8 cellular contexts compared by ENCODE assay signal in the genomic region with DNA sequence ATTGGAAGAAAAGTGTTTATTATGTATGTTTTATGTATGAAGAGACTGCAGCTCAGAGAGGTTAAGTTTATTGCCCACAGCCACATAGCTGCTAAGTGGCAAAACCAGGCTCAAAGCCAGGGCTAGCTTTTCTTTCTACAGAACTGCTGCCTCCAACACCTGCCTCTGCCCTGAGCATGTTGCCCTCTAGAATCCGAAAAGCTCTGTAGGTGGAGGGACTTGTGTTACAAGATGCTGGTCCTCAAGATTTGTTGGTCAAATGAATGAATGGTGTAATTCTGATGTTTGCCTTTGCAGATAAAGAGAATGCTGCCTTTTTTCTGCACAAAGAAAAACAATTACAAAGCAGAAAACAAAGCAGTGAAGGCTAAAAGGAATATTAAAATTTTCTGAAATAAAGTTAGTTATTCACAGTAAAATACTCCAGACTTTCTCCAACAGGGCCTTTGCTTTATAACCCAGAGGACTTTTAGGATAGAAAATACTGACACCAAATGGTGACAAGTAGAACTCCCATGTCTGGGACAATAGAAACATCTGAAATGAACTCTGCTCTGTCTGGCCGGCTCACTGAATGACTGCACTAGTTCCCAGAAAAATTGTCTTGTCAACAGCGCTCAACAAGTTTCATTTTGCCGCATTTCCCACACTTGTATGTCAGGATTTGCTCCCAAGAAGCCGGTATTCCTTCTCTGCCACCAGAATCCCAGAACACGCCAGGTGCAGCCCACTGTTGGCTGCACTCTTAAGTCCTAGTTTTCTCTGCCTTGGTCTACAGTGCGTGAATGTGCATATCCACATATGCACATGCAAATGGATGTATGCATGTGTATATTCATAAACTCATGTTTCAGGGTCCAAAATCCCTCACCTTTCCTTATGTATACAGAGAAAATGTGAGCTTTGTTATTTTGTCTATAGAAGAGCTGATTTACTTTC. TPM values are rescaled to one million over a fixed set of nuclear protein-coding genes. Genes with fewer than 3 reads are reported as not detected.
DNase-seq lines count a peak whose midpoint lies in the region; ATAC-seq and TF ChIP-seq lines count a peak whose summit lies in the region.

No MANE protein-coding gene starts in this region.

- H3K9me3 ChIP-seq in ovary = no peaks in the 10 kb centered on the region

- no peak for TF ChIP-seq EP300 in ovary (IDR thresholded peaks at IDR 0.05)

- no peak overlapping the region for H3K27ac ChIP-seq in ovary

- TF ChIP-seq POLR2A in ovary (IDR thresholded peaks at IDR 0.05) = no peak

- WGBS in ovary, 3 donors = 39 to 48% (median 43%) methylated on average over 7 of the region's 7 CpGs

- intact Hi-C loops in ovary (cut with DNase I) = no loop called here

- no peaks in the 10 kb centered on the region for H3K27me3 ChIP-seq in ovary

- H3K4me1 ChIP-seq in ovary (ENCODE audit: insufficient read depth) = no peaks in the 10 kb centered on the region

- no peaks in the 10 kb centered on the region for H3K36me3 ChIP-seq in ovary

- TF ChIP-seq CTCF in AG10803 (conservative IDR thresholded peaks at IDR 0.05; ENCODE audit: low read length) (peak; percentile 62), GM12872 (IDR thresholded peaks at IDR 0.05; ENCODE audit: insufficient read depth, low read depth, low read length) (peak; percentile 66), choroid plexus epithelial cell (conservative IDR thresholded peaks at IDR 0.05; ENCODE audit: low read depth, low read length) (peak; percentile 55), ovary (IDR thresholded peaks at IDR 0.05) (peak in 1 of 3 donors; percentile 14)

- DNase-seq in AG10803 (ENCODE audit: low read depth) (peak; percentile 51), NCI-H82 (lab: John Stamatoyannopoulos, UW) (peak; percentile 53), choroid plexus epithelial cell (ENCODE audit: low read depth) (peak; percentile 72), lung microvascular endothelial cell (ENCODE audit: low read depth in 2 of 2) (peak; percentile 44 to 76), ovary (no peak)

- H3K4me3 ChIP-seq in AG10803 (ENCODE audit: low read length) (no peak overlapping the region), choroid plexus epithelial cell (ENCODE audit: low read depth, low read length) (no peak overlapping the region), ovary (no peak overlapping the region)

- peak; percentile 60 for ATAC-seq in HG02943 (IDR thresholded peaks at IDR 0.05; ENCODE audit: low read depth, unreplicated experiment)
- no peak for ATAC-seq in HG03196 (IDR thresholded peaks at IDR 0.05; ENCODE audit: unreplicated experiment)

RNA-seq across cellular contexts. Expression of a gene that starts 11.0 kb away (rescaled TPM):
- total RNA-seq in lung microvascular endothelial cell = not detected in 2 replicates
- total RNA-seq in ovary = not detected
- not detected for polyA plus RNA-seq in ovary

RNA-seq across cellular contexts. Expression of a gene that starts 21.9 kb away (rescaled TPM):
- total RNA-seq in lung microvascular endothelial cell = not detected in 2 replicates
- total RNA-seq in ovary = 1 to 10 TPM; 1.2 to 4.3 (median 2.2) TPM
- polyA plus RNA-seq in ovary = 1 to 10 TPM in 1 of 2 donors, under 1 TPM in 1; 0.65 to 6.0 TPM

Comparison
In these comparisons a context has a peak if more than half of its experiments do, and no peak if none do; other contexts are left out.
1. DNase-seq: peak in AG10803 (single experiment), NCI-H82 (single experiment), choroid plexus epithelial cell (single experiment) and lung microvascular endothelial cell (2 of 2); none in ovary (0 of 5).